In genomic region chr11:119362741-119363080, GRCh38 we compare ENCODE assay signal across 10 cellular contexts. TPM values are rescaled to one million over a fixed set of nuclear protein-coding genes. Genes with fewer than 3 reads are reported as not detected.
DNase-seq lines count a peak whose midpoint lies in the region; ATAC-seq and TF ChIP-seq lines count a peak whose summit lies in the region.
"Had no signal": no experiment of that assay in that cellular context is flagged by ENCODE, and none has a peak within 500 bp of the region (broad histone marks: within the 10 kb centered on the region; RNA-seq: fewer than 3 reads in every experiment).

No MANE protein-coding gene starts in this region.

- H3K4me3 ChIP-seq in vagina = peak overlapping the region in 1 of 2 donors; percentile 41

- H3K27me3 ChIP-seq in vagina = no peaks in the 10 kb centered on the region

- no peaks in the 10 kb centered on the region for H3K36me3 ChIP-seq in vagina

- no peaks in the 10 kb centered on the region for H3K9me3 ChIP-seq in vagina

- TF ChIP-seq CTCF in nephron (IDR thresholded peaks at IDR 0.05; ENCODE audit: unreplicated experiment in 3 of 3) (no peak), vagina (IDR thresholded peaks at IDR 0.05) (no peak)
- TF ChIP-seq CTCF in activated CD8-positive, alpha-beta T cell treated with anti-CD3 and anti-CD28 coated beads for 36 hours (IDR thresholded peaks at IDR 0.05) = no peak

- POLR2A ChIA-PET in activated CD8-positive, alpha-beta T cell treated with anti-CD3 and anti-CD28 coated beads for 36 hours (lab: Charles Lee) = interaction anchor here (0.6 to 0.9 kb wide), 2 partner anchors 11 to 15 kb away, joined by 3 to 4 read pairs; no protein-coding TSS in a partner anchor

- no peak for DNase-seq in stimulated activated naive CD8-positive, alpha-beta T cell treated with anti-CD3 and anti-CD28 coated beads, Interleukin-15, Interleukin-2, amounts not matched to agents 100 U/mL and 50 U/mL, for 24 hours
- no peak for DNase-seq in vagina (ENCODE audit: extremely low spot score in 2 of 2)
- no peak for DNase-seq in NCI-H1436 treated with DMSO at 0.1 percent for 48 hours (lab: John Stamatoyannopoulos, UW)
- DNase-seq in NCI-H2196 (lab: John Stamatoyannopoulos, UW; ENCODE audit: unreplicated experiment) = no peak
- no peak for DNase-seq in activated CD8-positive, alpha-beta T cell treated with anti-CD3 and anti-CD28 coated beads for 36 hours
- DNase-seq: NCI-H187 treated with DMSO at 0.1 percent for 48 hours had no signal

- H3K4me3 Mint-ChIP-seq in stimulated activated naive CD8-positive, alpha-beta T cell treated with anti-CD3 and anti-CD28 coated beads, Interleukin-15, Interleukin-2, amounts not matched to agents 100 ng/mL and 50 ng/mL, for 24 hours = peak overlapping the region; percentile 30
- H3K4me3 Mint-ChIP-seq in nephron = peak overlapping the region; percentile 77 to 87 (median 82)
- H3K4me3 Mint-ChIP-seq in activated CD8-positive, alpha-beta T cell treated with anti-CD3 and anti-CD28 coated beads for 36 hours = no peak overlapping the region

- intact Hi-C loops in vagina (cut with DNase I) = no loop called here
- intact Hi-C loops in activated CD8-positive, alpha-beta T cell treated with anti-CD3 and anti-CD28 coated beads for 36 hours (cut with micrococcal nuclease) = no loop called here

- H3K4me1 Mint-ChIP-seq in stimulated activated naive CD8-positive, alpha-beta T cell treated with anti-CD3 and anti-CD28 coated beads, Interleukin-15, Interleukin-2, amounts not matched to agents 100 ng/mL and 50 ng/mL, for 24 hours (ENCODE audit: low read depth) = peaks cover 15% of the 10 kb centered on the region
- peaks cover 70% of the 10 kb centered on the region for H3K4me1 Mint-ChIP-seq in nephron
- peaks cover 8% of the 10 kb centered on the region for H3K4me1 Mint-ChIP-seq in activated CD8-positive, alpha-beta T cell treated with anti-CD3 and anti-CD28 coated beads for 36 hours (ENCODE audit: low read depth)

- no peak for ATAC-seq in stimulated activated naive CD8-positive, alpha-beta T cell treated with anti-CD3 and anti-CD28 coated beads, Interleukin-15, Interleukin-2, amounts not matched to agents 100 U/mL and 50 U/mL, for 24 hours
- ATAC-seq in activated CD8-positive, alpha-beta T cell treated with anti-CD3 and anti-CD28 coated beads for 36 hours = no peak
- ATAC-seq: SK-N-SH treated with all-trans-retinoic acid at 6 μM for 48 hours had no signal

- H3K27ac ChIP-seq in cingulate gyrus (ENCODE audit: low read depth, low read length) = peak overlapping the region; percentile 85
- peak overlapping the region; percentile 79 for H3K27ac ChIP-seq in vagina

- no peaks in the 10 kb centered on the region for H3K9me3 Mint-ChIP-seq in stimulated activated naive CD8-positive, alpha-beta T cell treated with anti-CD3 and anti-CD28 coated beads, Interleukin-15, Interleukin-2, amounts not matched to agents 100 ng/mL and 50 ng/mL, for 24 hours
- H3K9me3 Mint-ChIP-seq in nephron = no peaks in the 10 kb centered on the region
- no peaks in the 10 kb centered on the region for H3K9me3 Mint-ChIP-seq in activated CD8-positive, alpha-beta T cell treated with anti-CD3 and anti-CD28 coated beads for 36 hours

- CTCF ChIA-PET in activated CD8-positive, alpha-beta T cell treated with anti-CD3 and anti-CD28 coated beads for 36 hours (lab: Charles Lee) = interaction anchor here (1.0 to 9.0 kb wide), 5 partner anchors 10 to 171 kb away, joined by 3 to 241 read pairs (median 5); partner anchors contain the start of gene USP2

- no peak overlapping the region for H3K27ac Mint-ChIP-seq in stimulated activated naive CD8-positive, alpha-beta T cell treated with anti-CD3 and anti-CD28 coated beads, Interleukin-15, Interleukin-2, amounts not matched to agents 100 ng/mL and 50 ng/mL, for 24 hours
- peak overlapping the region; percentile 74 to 90 (median 83) for H3K27ac Mint-ChIP-seq in nephron
- H3K27ac Mint-ChIP-seq in activated CD8-positive, alpha-beta T cell treated with anti-CD3 and anti-CD28 coated beads for 36 hours = no peak overlapping the region

- no peaks in the 10 kb centered on the region for H3K36me3 Mint-ChIP-seq in stimulated activated naive CD8-positive, alpha-beta T cell treated with anti-CD3 and anti-CD28 coated beads, Interleukin-15, Interleukin-2, amounts not matched to agents 100 ng/mL and 50 ng/mL, for 24 hours (ENCODE audit: low read depth)
- H3K36me3 Mint-ChIP-seq in nephron (ENCODE audit: low read depth) = peaks cover 22% of the 10 kb centered on the region
- H3K36me3 Mint-ChIP-seq in activated CD8-positive, alpha-beta T cell treated with anti-CD3 and anti-CD28 coated beads for 36 hours (ENCODE audit: low read depth) = no peaks in the 10 kb centered on the region

- peaks cover 44% of the 10 kb centered on the region for H3K4me1 ChIP-seq in vagina

- TF ChIP-seq POLR2A in vagina (IDR thresholded peaks at IDR 0.05) = no peak

- H3K27me3 Mint-ChIP-seq in stimulated activated naive CD8-positive, alpha-beta T cell treated with anti-CD3 and anti-CD28 coated beads, Interleukin-15, Interleukin-2, amounts not matched to agents 100 ng/mL and 50 ng/mL, for 24 hours = peaks cover 48% of the 10 kb centered on the region
- H3K27me3 Mint-ChIP-seq in nephron (ENCODE audit: low read depth) = peaks cover 38% of the 10 kb centered on the region
- peaks cover 45% of the 10 kb centered on the region for H3K27me3 Mint-ChIP-seq in activated CD8-positive, alpha-beta T cell treated with anti-CD3 and anti-CD28 coated beads for 36 hours

RNA-seq across cellular contexts. Expression of gene MFRP, which starts 16.2 kb away (rescaled TPM):
- total RNA-seq in vagina = not detected
- not detected for total RNA-seq in activated CD8-positive, alpha-beta T cell treated with anti-CD3 and anti-CD28 coated beads for 36 hours

RNA-seq across cellular contexts. Expression of gene USP2, which starts 18.8 kb away (rescaled TPM):
- total RNA-seq in vagina = 2.5 TPM
- under 1 TPM; 0.61 to 0.96 TPM for total RNA-seq in activated CD8-positive, alpha-beta T cell treated with anti-CD3 and anti-CD28 coated beads for 36 hours

RNA-seq across cellular contexts. Expression of gene C1QTNF5, which starts 22.0 kb away (rescaled TPM):
- 32.2 TPM for total RNA-seq in vagina
- total RNA-seq in activated CD8-positive, alpha-beta T cell treated with anti-CD3 and anti-CD28 coated beads for 36 hours = not detected

RNA-seq across cellular contexts. Expression of gene RNF26, which starts 28.4 kb away (rescaled TPM):
- total RNA-seq in vagina = 19.6 TPM
- 10 to 100 TPM; 30.2 to 31.9 TPM for total RNA-seq in activated CD8-positive, alpha-beta T cell treated with anti-CD3 and anti-CD28 coated beads for 36 hours

RNA-seq across cellular contexts. Expression of gene MCAM, which starts 45.8 kb away (rescaled TPM):
- 295 TPM for total RNA-seq in vagina
- total RNA-seq in activated CD8-positive, alpha-beta T cell treated with anti-CD3 and anti-CD28 coated beads for 36 hours = 1 to 10 TPM; 8.0 to 8.3 TPM

Comparison
In these comparisons a context has a peak if more than half of its experiments do, and no peak if none do; other contexts are left out.
1. H3K27ac Mint-ChIP-seq: peak in nephron (3 of 3); none in stimulated activated naive CD8-positive, alpha-beta T cell treated with anti-CD3 and anti-CD28 coated beads, Interleukin-15, Interleukin-2, amounts not matched to agents 100 ng/mL and 50 ng/mL, for 24 hours (single experiment) and activated CD8-positive, alpha-beta T cell treated with anti-CD3 and anti-CD28 coated beads for 36 hours (single experiment).
2. RNA of gene C1QTNF5, which starts 22.0 kb away (total RNA-seq): 32.2 TPM in vagina (single experiment); not detected in activated CD8-positive, alpha-beta T cell treated with anti-CD3 and anti-CD28 coated beads for 36 hours; every median in the first group is over 10 times any median in the second.